Comparison of ENCODE assay signal across 11 cellular contexts in the genomic region with DNA sequence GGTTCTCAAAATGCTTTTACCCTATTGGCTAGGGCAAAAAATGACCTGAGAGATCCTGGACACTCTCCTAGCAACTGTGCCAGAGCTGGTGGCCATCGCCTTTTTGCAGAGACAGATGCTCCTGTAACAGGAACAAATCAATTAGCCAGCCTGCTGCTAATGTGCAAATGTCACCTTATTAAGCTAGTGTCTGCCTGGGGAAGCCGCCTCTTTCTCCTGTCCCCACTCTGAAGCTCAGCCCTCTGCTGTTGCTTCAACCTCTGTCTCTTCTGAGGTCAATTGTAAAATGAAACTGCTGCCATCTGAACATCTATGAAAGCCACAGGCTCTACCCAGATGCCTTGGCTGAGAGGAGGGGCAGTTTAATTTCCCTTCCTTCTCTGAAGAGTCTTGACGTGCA.
DNase-seq lines count a peak whose midpoint lies in the region; ATAC-seq and TF ChIP-seq lines count a peak whose summit lies in the region.
"Had no signal": no experiment of that assay in that cellular context is flagged by ENCODE, and none has a peak within 500 bp of the region (broad histone marks: within the 10 kb centered on the region; RNA-seq: fewer than 3 reads in every experiment).

No MANE protein-coding gene starts in this region.

- DNase-seq in NCI-H2107 treated with DMSO at 0.1 percent for 48 hours (lab: John Stamatoyannopoulos, UW; ENCODE audit: unreplicated experiment) (peak; percentile 57), NCI-H2107 (lab: John Stamatoyannopoulos, UW) (no peak), mucosa of descending colon (no peak), immature natural killer cell (no peak), substantia nigra (lab: John Stamatoyannopoulos, UW) (no peak), WERI-Rb-1 (no peak)
- DNase-seq: activated CD8-positive, alpha-beta memory T cell treated with anti-CD3 and anti-CD28 coated beads, Interleukin-2, amount 50 U/mL, for 48 hours; GOT3; natural killer cell had no signal

- no peaks in the 10 kb centered on the region for H4K20me1 ChIP-seq in Loucy (ENCODE audit: insufficient read depth, low read length, poor library complexity, severe bottlenecking)

- H3F3A ChIP-seq in Loucy (ENCODE audit: low read depth), result no peaks in the 10 kb centered on the region

- H3K4me3 Mint-ChIP-seq in immature natural killer cell, result no peak overlapping the region
- H3K4me3 Mint-ChIP-seq: natural killer cell had no signal

- peak overlapping the region; percentile 77 for H2AFZ ChIP-seq in Loucy (ENCODE audit: low read length)

- H3K79me2 ChIP-seq in Loucy (ENCODE audit: insufficient read depth, low read length), result no peaks in the 10 kb centered on the region

- intact Hi-C loops in mucosa of descending colon (cut with DNase I, micrococcal nuclease), result no loop called here

- H3K27ac ChIP-seq in substantia nigra (ENCODE audit: low read depth, low read length, poor library complexity, severe bottlenecking) (no peak overlapping the region), WERI-Rb-1 (no peak overlapping the region)

- H3K36me3 Mint-ChIP-seq in immature natural killer cell, result no peaks in the 10 kb centered on the region
- H3K36me3 Mint-ChIP-seq: natural killer cell had no signal

- peaks cover 0 to 1% (median 1%) of the 10 kb centered on the region in 3 donors for H3K27me3 Mint-ChIP-seq in immature natural killer cell (ENCODE audit: low read depth in 3 of 3)

- no peaks in the 10 kb centered on the region for H3K9me3 Mint-ChIP-seq in immature natural killer cell
- H3K9me3 Mint-ChIP-seq: natural killer cell had no signal

- no peaks in the 10 kb centered on the region for H3K9me2 ChIP-seq in Loucy (replicated peaks; ENCODE audit: low read depth, low read length)

- peak overlapping the region; percentile 53 for H3K4me2 ChIP-seq in Loucy (ENCODE audit: low read depth, low read length, poor library complexity, severe bottlenecking)

- TF ChIP-seq CTCF in Loucy (conservative IDR thresholded peaks at IDR 0.05; ENCODE audit: low read length) (no peak), mucosa of descending colon (IDR thresholded peaks at IDR 0.05) (no peak), WERI-Rb-1 (IDR thresholded peaks at IDR 0.05; ENCODE audit: low read depth, low read length) (no peak)

- H3K9me3 ChIP-seq in Loucy (ENCODE audit: insufficient read depth, low read depth, low read length), result no peaks in the 10 kb centered on the region
- no peaks in the 10 kb centered on the region for H3K9me3 ChIP-seq in mucosa of descending colon
- no peaks in the 10 kb centered on the region for H3K9me3 ChIP-seq in WERI-Rb-1 (ENCODE audit: severe bottlenecking)

- H3K27ac Mint-ChIP-seq in immature natural killer cell, result no peak overlapping the region
- H3K27ac Mint-ChIP-seq: natural killer cell had no signal

- H3K4me3 ChIP-seq in Loucy (ENCODE audit: low read length, poor library complexity, severe bottlenecking), result peak overlapping the region; percentile 34
- no peak overlapping the region for H3K4me3 ChIP-seq in mucosa of descending colon
- no peak overlapping the region for H3K4me3 ChIP-seq in WERI-Rb-1 (ENCODE audit: low read depth, low read length)

- H3K27me3 ChIP-seq in Loucy (ENCODE audit: insufficient read depth, low read length, poor library complexity, severe bottlenecking) (no peaks in the 10 kb centered on the region), WERI-Rb-1 (ENCODE audit: insufficient read depth, low read depth, severe bottlenecking) (no peaks in the 10 kb centered on the region)

- H3K4me1 Mint-ChIP-seq in immature natural killer cell, result no peaks in the 10 kb centered on the region
- H3K4me1 Mint-ChIP-seq: natural killer cell had no signal

- peaks cover 43% of the 10 kb centered on the region for H3K4me1 ChIP-seq in Loucy (ENCODE audit: insufficient read depth, low read length, poor library complexity, severe bottlenecking)
- no peaks in the 10 kb centered on the region for H3K4me1 ChIP-seq in mucosa of descending colon (ENCODE audit: low read depth)

- ATAC-seq in GM21576 (IDR thresholded peaks at IDR 0.05; ENCODE audit: unreplicated experiment) (peak; percentile 68), mucosa of descending colon (peak; percentile 52)
- ATAC-seq: natural killer cell had no signal

- H3K9ac ChIP-seq in Loucy (ENCODE audit: low read depth, low read length, poor library complexity, severe bottlenecking), result peak overlapping the region; percentile 33

- H3K36me3 ChIP-seq in Loucy (ENCODE audit: insufficient read depth, low read length) (no peaks in the 10 kb centered on the region), mucosa of descending colon (ENCODE audit: low read depth) (no peaks in the 10 kb centered on the region), WERI-Rb-1 (no peaks in the 10 kb centered on the region)
